13 cellular contexts compared by ENCODE assay signal in the genomic region with DNA sequence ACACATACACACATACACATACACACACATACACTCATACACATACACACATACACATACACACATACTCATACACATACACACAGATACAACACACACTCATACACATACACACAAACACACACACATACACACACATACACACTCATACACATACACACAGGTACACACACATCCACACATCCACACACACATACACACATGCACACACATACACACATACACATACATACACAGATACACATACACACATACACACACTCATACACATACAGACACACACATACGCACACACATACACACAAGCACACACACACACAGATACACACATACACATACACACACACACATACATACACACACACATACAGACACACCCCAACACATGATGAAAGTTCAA.
DNase-seq lines count a peak whose midpoint lies in the region; ATAC-seq, FAIRE-seq and TF ChIP-seq lines count a peak whose summit lies in the region.
"Had no signal": no experiment of that assay in that cellular context is flagged by ENCODE, and none has a peak within 500 bp of the region (broad histone marks: within the 10 kb centered on the region; RNA-seq: fewer than 3 reads in every experiment).

No MANE protein-coding gene starts in this region.

- no peak overlapping the region for H4K5ac ChIP-seq in H1 (ENCODE audit: insufficient read length, low read depth, low read length)

- TF ChIP-seq CTCF in HepG2 (CRISPR knock-in tag; IDR thresholded peaks at IDR 0.05) (no peak), right lobe of liver (IDR thresholded peaks at IDR 0.05) (no peak), H1 (IDR thresholded peaks at IDR 0.05; ENCODE audit: control extremely low read depth in 1 of 3, insufficient read depth in 1 of 3, low read depth in 1 of 3, low read length in 3 of 3) (no peak), nephron progenitor cell (IDR thresholded peaks at IDR 0.05) (no peak), OCI-LY7 (conservative IDR thresholded peaks at IDR 0.05; ENCODE audit: low read length) (no peak)

- H2BK12ac ChIP-seq in H1 (ENCODE audit: low read depth, low read length) = no peak overlapping the region

- BruUV-seq in HepG2 (replicated peaks; lab: Mats Ljungman, UMichigan) = no TSS peak
- BruUV-seq in OCI-LY7 (replicated peaks; lab: Mats Ljungman, UMichigan) = no TSS peak

- H3K4ac ChIP-seq in H1 (replicated peaks; ENCODE audit: insufficient read length, low read depth, low read length) = no peak overlapping the region

- H3K4me3 ChIP-seq in HepG2 (replicated peaks in 1 of 3; ENCODE audit: insufficient read depth in 1 of 3, low read depth in 2 of 3, low read length in 3 of 3) (no peak overlapping the region), right lobe of liver (no peak overlapping the region), H1 (ENCODE audit: extremely low read depth in 1 of 4, insufficient read depth in 2 of 4, low read depth in 3 of 4, low read length in 4 of 4) (no peak overlapping the region), OCI-LY7 (ENCODE audit: low read depth, low read length, poor library complexity, severe bottlenecking) (no peak overlapping the region)
- H3K4me3 ChIP-seq: BLaER1 had no signal

- H3K9me2 ChIP-seq in OCI-LY7 (ENCODE audit: insufficient read depth, low read length) = no peaks in the 10 kb centered on the region

- H3K4me1 ChIP-seq in HepG2 (ENCODE audit: insufficient read depth, low read length) (no peaks in the 10 kb centered on the region), right lobe of liver (no peaks in the 10 kb centered on the region), H1 (replicated peaks in 1 of 4; ENCODE audit: control insufficient read depth in 3 of 4, insufficient read depth in 4 of 4, low read length in 3 of 4) (no peaks in the 10 kb centered on the region), OCI-LY7 (ENCODE audit: insufficient read depth, low read length, poor library complexity, severe bottlenecking) (no peaks in the 10 kb centered on the region)
- H3K4me1 ChIP-seq: BLaER1 had no signal

- peak overlapping the region; percentile 99 for H3K56ac ChIP-seq in H1 (replicated peaks; ENCODE audit: insufficient read length, low read depth, low read length)

- peak overlapping the region; percentile 0 for H3K27ac Mint-ChIP-seq in nephron progenitor cell
- H3K27ac Mint-ChIP-seq: CD4-positive, CD25-positive, alpha-beta regulatory T cell had no signal

- H3K14ac ChIP-seq in H1 (ENCODE audit: insufficient read length) = no peak overlapping the region

- H3K79me2 ChIP-seq in HepG2 (ENCODE audit: insufficient read depth, low read length) = no peaks in the 10 kb centered on the region
- no peaks in the 10 kb centered on the region for H3K79me2 ChIP-seq in H1 (ENCODE audit: control insufficient read depth in 1 of 2, insufficient read depth in 2 of 2, low read length in 2 of 2)
- no peaks in the 10 kb centered on the region for H3K79me2 ChIP-seq in OCI-LY7 (ENCODE audit: insufficient read depth, low read depth, low read length)

- H3K27ac ChIP-seq in HepG2 (ENCODE audit: extremely low read length, insufficient read depth, low read length) (no peak overlapping the region), right lobe of liver (no peak overlapping the region), H1 (ENCODE audit: low read depth, low read length) (no peak overlapping the region), OCI-LY7 (ENCODE audit: low read depth, low read length, poor library complexity, severe bottlenecking) (no peak overlapping the region)
- H3K27ac ChIP-seq: 22Rv1, BLaER1 had no signal

- H2BK20ac ChIP-seq in H1 (ENCODE audit: low read length) = no peak overlapping the region

- WGBS in HepG2 (ENCODE audit: low lambda C conversion rate) = 0% methylated on average over 1 of the region's 1 CpG
- WGBS in right lobe of liver (ENCODE audit: insufficient coverage, low coverage, low lambda C conversion rate, missing lambda C conversion rate) = 83% methylated on average over 1 of the region's 1 CpG
- WGBS in H1 (ENCODE audit: extremely low coverage in 1 of 2, insufficient coverage in 1 of 2, insufficient read length in 1 of 2, insufficient replicate concordance in 2 of 2, low coverage in 1 of 2, low lambda C conversion rate in 2 of 2, missing lambda C conversion rate in 1 of 2), 2 experiments = 81% methylated on average over 1 of the region's 1 CpG; no CpG with 5 or more reads in 1 of the 2 experiments

- H3K4me2 ChIP-seq in HepG2 (ENCODE audit: low read depth, low read length) (no peak overlapping the region), H1 (ENCODE audit: insufficient read depth in 1 of 2, low read depth in 2 of 2, low read length in 2 of 2) (no peak overlapping the region), OCI-LY7 (ENCODE audit: low read length) (no peak overlapping the region)
- H3K4me2 ChIP-seq: BLaER1 had no signal

- CTCF ChIA-PET in HepG2 (lab: Yijun Ruan, JAX; ENCODE audit: low intra/inter-chr PET ratio, low total read pairs) = no interaction called here
- CTCF ChIA-PET in H1 (lab: Charles Lee; ENCODE audit: partially characterized antibody) = no interaction called here
- CTCF ChIA-PET in OCI-LY7 (lab: Charles Lee; ENCODE audit: unreplicated experiment) = no interaction called here

- DNase-seq in HepG2 (ENCODE audit: low spot score) = no peak
- no peak for DNase-seq in right lobe of liver
- no peak for DNase-seq in H1 (ENCODE audit: low read depth in 1 of 2, low spot score in 2 of 2)
- no peak for DNase-seq in nephron progenitor cell
- no peak for DNase-seq in 8988T
- no peak for DNase-seq in OCI-LY7 (ENCODE audit: low spot score)
- DNase-seq in NCI-H2196 (lab: John Stamatoyannopoulos, UW; ENCODE audit: unreplicated experiment) = no peak
- no peak for DNase-seq in DMS 273 treated with DMSO at 0.1 percent for 48 hours (lab: John Stamatoyannopoulos, UW)
- DNase-seq: AML-193; CD4-positive, CD25-positive, alpha-beta regulatory T cell; HCEC 1CT had no signal

- no peak for TF ChIP-seq RAD21 in HepG2 (CRISPR knock-in tag; IDR thresholded peaks at IDR 0.05)
- no peak for TF ChIP-seq RAD21 in H1 (IDR thresholded peaks at IDR 0.05 in 1 of 2, conservative IDR thresholded peaks at IDR 0.05 in 1 of 2; ENCODE audit: low read depth in 2 of 2, low read length in 2 of 2)

- TF ChIP-seq EP300 in HepG2 (IDR thresholded peaks at IDR 0.05; ENCODE audit: low read depth in 2 of 2, low read length in 2 of 2) = no peak
- TF ChIP-seq EP300 in HepG2 (CRISPR knock-in tag; IDR thresholded peaks at IDR 0.05; ENCODE audit: borderline replicate concordance) = no peak
- TF ChIP-seq EP300 in H1 (IDR thresholded peaks at IDR 0.05; ENCODE audit: borderline replicate concordance in 1 of 2, low read depth in 2 of 2, low read length in 2 of 2) = no peak

- in situ Hi-C loops in HepG2 (cut with HindIII; ENCODE audit: extremely low pct_ligation_motif_present, low pct_unique_long_range_greater_than_20kb) = no loop called here

- H3K9ac ChIP-seq in HepG2 (ENCODE audit: insufficient read depth, low read depth, low read length) (no peak overlapping the region), H1 (replicated peaks in 1 of 4; ENCODE audit: extremely low read depth in 1 of 4, low read depth in 3 of 4, low read length in 3 of 4) (no peak overlapping the region)
- H3K9ac ChIP-seq: BLaER1 had no signal

- intact Hi-C loops in HepG2 (cut with micrococcal nuclease; ENCODE audit: unreplicated experiment) = no loop called here
- intact Hi-C loops in right lobe of liver (cut with DNase I) = no loop called here
- intact Hi-C loops in OCI-LY7 (cut with micrococcal nuclease; ENCODE audit: unreplicated experiment) = no loop called here

- peak overlapping the region; percentile 89 for H4K91ac ChIP-seq in H1 (replicated peaks; ENCODE audit: insufficient read length, low read length)

- FAIRE-seq in HepG2 (lab: Jason Lieb, UNC) (peak; percentile 57), H1 (lab: Jason Lieb, UNC) (no peak)

- no peaks in the 10 kb centered on the region for H3K36me3 Mint-ChIP-seq in nephron progenitor cell (ENCODE audit: low read depth)
- H3K36me3 Mint-ChIP-seq: CD4-positive, CD25-positive, alpha-beta regulatory T cell had no signal

- no peak overlapping the region for H2BK120ac ChIP-seq in H1 (replicated peaks; ENCODE audit: low read depth, low read length)

- no peak overlapping the region for H3K18ac ChIP-seq in H1 (ENCODE audit: extremely low read depth, low read length)

- H3K9me3 ChIP-seq in HepG2 (ENCODE audit: low read length) (peaks cover 11% of the 10 kb centered on the region), right lobe of liver (no peaks in the 10 kb centered on the region), H1 (ENCODE audit: insufficient read depth in 2 of 2, low read depth in 1 of 2, low read length in 1 of 2) (no peaks in the 10 kb centered on the region), OCI-LY7 (ENCODE audit: low read length) (no peaks in the 10 kb centered on the region)
- H3K9me3 ChIP-seq: BLaER1 had no signal

- no peak overlapping the region; the same call in 1 of the 2 replicates for H4K8ac ChIP-seq in H1 (ENCODE audit: extremely low read depth, insufficient read depth, low read length)

- no peak for TF ChIP-seq POLR2A in HepG2 (IDR thresholded peaks at IDR 0.05; ENCODE audit: insufficient read depth in 1 of 2, low read depth in 2 of 2, low read length in 2 of 2)
- no peak for TF ChIP-seq POLR2A in right lobe of liver (IDR thresholded peaks at IDR 0.05)
- TF ChIP-seq POLR2A in H1 (IDR thresholded peaks at IDR 0.05; ENCODE audit: control extremely low read depth in 1 of 2, low read depth in 2 of 2, low read length in 2 of 2) = no peak

- peaks cover 13% of the 10 kb centered on the region for H3K27me3 Mint-ChIP-seq in nephron progenitor cell (ENCODE audit: low read depth, poor library complexity)
- H3K27me3 Mint-ChIP-seq: CD4-positive, CD25-positive, alpha-beta regulatory T cell had no signal

- no peak overlapping the region for H3K4me3 Mint-ChIP-seq in nephron progenitor cell
- H3K4me3 Mint-ChIP-seq: CD4-positive, CD25-positive, alpha-beta regulatory T cell had no signal

- H3K4me1 Mint-ChIP-seq in nephron progenitor cell = peaks cover 9% of the 10 kb centered on the region
- H3K4me1 Mint-ChIP-seq: CD4-positive, CD25-positive, alpha-beta regulatory T cell had no signal

- H4K20me1 ChIP-seq in HepG2 (ENCODE audit: insufficient read depth, low read length) = no peaks in the 10 kb centered on the region
- H4K20me1 ChIP-seq in H1 (replicated peaks in 1 of 2; ENCODE audit: control insufficient read depth in 1 of 2, insufficient read depth in 2 of 2, low read length in 2 of 2) = peaks cover 0 to 5% of the 10 kb centered on the region in 2 experiments
- H4K20me1 ChIP-seq in OCI-LY7 (ENCODE audit: insufficient read depth, low read length) = no peaks in the 10 kb centered on the region
- H4K20me1 ChIP-seq: BLaER1 had no signal

- no peaks in the 10 kb centered on the region for H3K27me3 ChIP-seq in HepG2 (ENCODE audit: control insufficient read depth in 1 of 2, insufficient read depth in 2 of 2, low read length in 2 of 2)
- no peaks in the 10 kb centered on the region for H3K27me3 ChIP-seq in right lobe of liver
- H3K27me3 ChIP-seq in H1 (replicated peaks in 1 of 4; ENCODE audit: control insufficient read depth in 3 of 4, extremely low read depth in 1 of 4, insufficient read depth in 3 of 4, low read length in 3 of 4) = no peaks in the 10 kb centered on the region
- H3K27me3 ChIP-seq: BLaER1 had no signal

- no peak overlapping the region for H2BK5ac ChIP-seq in H1 (ENCODE audit: low read depth, low read length)

- H3K23ac ChIP-seq in H1 (ENCODE audit: insufficient read length) = no peak overlapping the region

- POLR2A ChIA-PET in HepG2 (lab: Yijun Ruan, JAX) = no interaction called here
- POLR2A ChIA-PET in H1 (lab: Charles Lee; ENCODE audit: partially characterized antibody) = no interaction called here
- POLR2A ChIA-PET in OCI-LY7 (lab: Charles Lee) = interaction anchor here (0.6 kb wide), 2 partner anchors 9 to 162 kb away, joined by 3 read pairs; no protein-coding TSS in a partner anchor

- H3K36me3 ChIP-seq in HepG2 (replicated peaks in 1 of 2; ENCODE audit: control insufficient read depth in 1 of 2, insufficient read depth in 2 of 2, low read length in 2 of 2) (no peaks in the 10 kb centered on the region), right lobe of liver (no peaks in the 10 kb centered on the region), H1 (ENCODE audit: control insufficient read depth in 2 of 4, insufficient read depth in 4 of 4, low read length in 3 of 4) (no peaks in the 10 kb centered on the region), OCI-LY7 (ENCODE audit: insufficient read depth, low read length) (no peaks in the 10 kb centered on the region)
- H3K36me3 ChIP-seq: BLaER1 had no signal

- no peak overlapping the region for H2AFZ ChIP-seq in HepG2 (ENCODE audit: low read length)
- no peak overlapping the region for H2AFZ ChIP-seq in H1 (ENCODE audit: low read length)
- no peak overlapping the region for H2AFZ ChIP-seq in OCI-LY7 (ENCODE audit: low read length)

- no peak for ATAC-seq in HepG2
- ATAC-seq in right lobe of liver = no peak

- H2AK5ac ChIP-seq in H1 (ENCODE audit: low read depth, low read length) = no peak overlapping the region; the same call in 1 of the 2 replicates

- no peaks in the 10 kb centered on the region for H3K79me1 ChIP-seq in H1 (ENCODE audit: low read depth, low read length)

- peaks cover 5% of the 10 kb centered on the region; the same call in 1 of the 2 replicates for H3K23me2 ChIP-seq in H1 (ENCODE audit: low read depth, low read length)

- H2BK15ac ChIP-seq in H1 (ENCODE audit: low read length) = no peak overlapping the region

- H3K9me3 Mint-ChIP-seq in nephron progenitor cell = no peaks in the 10 kb centered on the region
